ENCODE assay signal across 1 cellular context in genomic region chrX:71214604-71215334, GRCh38.
TF ChIP-seq lines count a peak whose summit lies in the region.

No MANE protein-coding gene starts in this region.

TF ChIP-seq in HepG2, 621 proteins besides CTCF, POLR2A, EP300 and RAD21 (continued from another document and continues in another):
- no peak for TF ChIP-seq RFX5 (IDR thresholded peaks at IDR 0.05; ENCODE audit: low read depth, low read length)
- TF ChIP-seq GABPB1 (CRISPR knock-in tag; IDR thresholded peaks at IDR 0.05) = peak; percentile 51; the same call in 1 of the 2 replicates
- TF ChIP-seq AGO2 (optimal IDR thresholded peaks at IDR 0.05; ENCODE audit: low read depth, low read length) = no peak
- TF ChIP-seq ZNF704 (CRISPR knock-in tag; IDR thresholded peaks at IDR 0.05; ENCODE audit: borderline replicate concordance) = no peak
- TF ChIP-seq ATAD3A (CRISPR knock-in tag; IDR thresholded peaks at IDR 0.05) = no peak
- TF ChIP-seq ZBTB8A (CRISPR knock-in tag; IDR thresholded peaks at IDR 0.05; ENCODE audit: borderline replicate concordance, low read depth) = no peak
- TF ChIP-seq SPEN (CRISPR knock-in tag; IDR thresholded peaks at IDR 0.05; ENCODE audit: low read depth) = no peak
- TF ChIP-seq LCORL (IDR thresholded peaks at IDR 0.05) = no peak
- TF ChIP-seq LCORL (CRISPR knock-in tag; IDR thresholded peaks at IDR 0.05) = 0 out of 2 replicates have a peak, but pooled peaks have one; percentile 59
- no peak for TF ChIP-seq ZFP37 (CRISPR knock-in tag; IDR thresholded peaks at IDR 0.05; ENCODE audit: borderline replicate concordance)
- TF ChIP-seq ZNF558 (CRISPR knock-in tag; IDR thresholded peaks at IDR 0.05; ENCODE audit: borderline replicate concordance) = no peak
- no peak for TF ChIP-seq ZNF547 (CRISPR knock-in tag; IDR thresholded peaks at IDR 0.05)
- 0 out of 2 replicates have a peak, but pooled peaks have one; percentile 70 for TF ChIP-seq ZNF772 (CRISPR knock-in tag; IDR thresholded peaks at IDR 0.05)
- no peak; the same call in 1 of the 2 replicates for TF ChIP-seq ZNF761 (CRISPR knock-in tag; conservative IDR thresholded peaks at IDR 0.05)
- no peak for TF ChIP-seq CENPX (CRISPR knock-in tag; IDR thresholded peaks at IDR 0.05)
- TF ChIP-seq, protein P1, sequence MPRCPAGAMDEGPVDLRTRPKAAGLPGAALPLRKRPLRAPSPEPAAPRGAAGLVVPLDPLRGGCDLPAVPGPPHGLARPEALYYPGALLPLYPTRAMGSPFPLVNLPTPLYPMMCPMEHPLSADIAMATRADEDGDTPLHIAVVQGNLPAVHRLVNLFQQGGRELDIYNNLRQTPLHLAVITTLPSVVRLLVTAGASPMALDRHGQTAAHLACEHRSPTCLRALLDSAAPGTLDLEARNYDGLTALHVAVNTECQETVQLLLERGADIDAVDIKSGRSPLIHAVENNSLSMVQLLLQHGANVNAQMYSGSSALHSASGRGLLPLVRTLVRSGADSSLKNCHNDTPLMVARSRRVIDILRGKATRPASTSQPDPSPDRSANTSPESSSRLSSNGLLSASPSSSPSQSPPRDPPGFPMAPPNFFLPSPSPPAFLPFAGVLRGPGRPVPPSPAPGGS (CRISPR knock-in tag; IDR thresholded peaks at IDR 0.05) = no peak
- no peak for TF ChIP-seq ZFP36L1 (CRISPR knock-in tag; IDR thresholded peaks at IDR 0.05)
- TF ChIP-seq ZBTB3 (CRISPR knock-in tag; IDR thresholded peaks at IDR 0.05; ENCODE audit: borderline replicate concordance, low read depth) = no peak
- no peak for TF ChIP-seq SNRNP70 (IDR thresholded peaks at IDR 0.05; ENCODE audit: low read depth, low read length)
- no peak for TF ChIP-seq GLI4 (CRISPR knock-in tag; IDR thresholded peaks at IDR 0.05; ENCODE audit: borderline replicate concordance)
- no peak for TF ChIP-seq TRAFD1 (CRISPR knock-in tag; IDR thresholded peaks at IDR 0.05; ENCODE audit: borderline replicate concordance)
- TF ChIP-seq SMAD1 (CRISPR knock-in tag; IDR thresholded peaks at IDR 0.05; ENCODE audit: borderline replicate concordance, low read depth) = no peak
- TF ChIP-seq CENPBD1 (CRISPR knock-in tag; IDR thresholded peaks at IDR 0.05; ENCODE audit: borderline replicate concordance, low read depth) = no peak
- TF ChIP-seq ZNF616 (CRISPR knock-in tag; IDR thresholded peaks at IDR 0.05; ENCODE audit: low read depth) = no peak
- TF ChIP-seq TAF1 (CRISPR knock-in tag; IDR thresholded peaks at IDR 0.05) = peak; percentile 80
- peak; percentile 9; the same call in 1 of the 2 replicates for TF ChIP-seq ELF3 (CRISPR knock-in tag; IDR thresholded peaks at IDR 0.05)
- no peak for TF ChIP-seq KDM2A (CRISPR knock-in tag; IDR thresholded peaks at IDR 0.05; ENCODE audit: borderline replicate concordance, low read depth)
- TF ChIP-seq MED1 (CRISPR knock-in tag; IDR thresholded peaks at IDR 0.05) = peak; percentile 77
- TF ChIP-seq KMT2B (CRISPR knock-in tag; IDR thresholded peaks at IDR 0.05) = no peak; the same call in 1 of the 2 replicates
- peak; percentile 68; the same call in 1 of the 2 replicates for TF ChIP-seq ZSCAN31 (CRISPR knock-in tag; IDR thresholded peaks at IDR 0.05; ENCODE audit: low read depth)
- TF ChIP-seq, protein P2, sequence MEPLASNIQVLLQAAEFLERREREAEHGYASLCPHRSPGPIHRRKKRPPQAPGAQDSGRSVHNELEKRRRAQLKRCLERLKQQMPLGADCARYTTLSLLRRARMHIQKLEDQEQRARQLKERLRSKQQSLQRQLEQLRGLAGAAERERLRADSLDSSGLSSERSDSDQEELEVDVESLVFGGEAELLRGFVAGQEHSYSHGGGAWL (CRISPR knock-in tag; IDR thresholded peaks at IDR 0.05) = no peak
- no peak for TF ChIP-seq RORA (CRISPR knock-in tag; IDR thresholded peaks at IDR 0.05)
- TF ChIP-seq RBAK (CRISPR knock-in tag; IDR thresholded peaks at IDR 0.05) = no peak
- no peak for TF ChIP-seq MIER2 (CRISPR knock-in tag; IDR thresholded peaks at IDR 0.05)
- no peak for TF ChIP-seq ZIK1 (CRISPR knock-in tag; IDR thresholded peaks at IDR 0.05; ENCODE audit: borderline replicate concordance, low read depth)
- TF ChIP-seq SOX13 (IDR thresholded peaks at IDR 0.05) = no peak
- TF ChIP-seq SOX13 (CRISPR knock-in tag; conservative IDR thresholded peaks at IDR 0.05 in 1 of 2, IDR thresholded peaks at IDR 0.05 in 1 of 2) = peak in 1 of 2 experiments; percentile 38; a peak in 2 of 4 replicates
- TF ChIP-seq REST (IDR thresholded peaks at IDR 0.05; ENCODE audit: borderline replicate concordance in 1 of 2, low read depth in 1 of 2, low read length in 2 of 2) = peak in 1 of 2 experiments; percentile 32; a peak in 1 of 4 replicates
- TF ChIP-seq MIER3 (CRISPR knock-in tag; IDR thresholded peaks at IDR 0.05; ENCODE audit: borderline replicate concordance) = peak; percentile 75; the same call in 1 of the 2 replicates
- no peak for TF ChIP-seq KLF15 (CRISPR knock-in tag; IDR thresholded peaks at IDR 0.05; ENCODE audit: borderline replicate concordance)
- TF ChIP-seq ZNF691 (CRISPR knock-in tag; IDR thresholded peaks at IDR 0.05; ENCODE audit: borderline replicate concordance, low read depth) = peak; percentile 39; the same call in 1 of the 2 replicates
- peak; percentile 57 for TF ChIP-seq FOXA3 (CRISPR knock-in tag; IDR thresholded peaks at IDR 0.05)
- TF ChIP-seq ZNF34 (CRISPR knock-in tag; IDR thresholded peaks at IDR 0.05; ENCODE audit: borderline replicate concordance) = no peak
- no peak for TF ChIP-seq SOX6 (IDR thresholded peaks at IDR 0.05)
- TF ChIP-seq SOX6 (CRISPR knock-in tag; IDR thresholded peaks at IDR 0.05) = 0 out of 2 replicates have a peak, but pooled peaks have one; percentile 18
- TF ChIP-seq, protein P3, sequence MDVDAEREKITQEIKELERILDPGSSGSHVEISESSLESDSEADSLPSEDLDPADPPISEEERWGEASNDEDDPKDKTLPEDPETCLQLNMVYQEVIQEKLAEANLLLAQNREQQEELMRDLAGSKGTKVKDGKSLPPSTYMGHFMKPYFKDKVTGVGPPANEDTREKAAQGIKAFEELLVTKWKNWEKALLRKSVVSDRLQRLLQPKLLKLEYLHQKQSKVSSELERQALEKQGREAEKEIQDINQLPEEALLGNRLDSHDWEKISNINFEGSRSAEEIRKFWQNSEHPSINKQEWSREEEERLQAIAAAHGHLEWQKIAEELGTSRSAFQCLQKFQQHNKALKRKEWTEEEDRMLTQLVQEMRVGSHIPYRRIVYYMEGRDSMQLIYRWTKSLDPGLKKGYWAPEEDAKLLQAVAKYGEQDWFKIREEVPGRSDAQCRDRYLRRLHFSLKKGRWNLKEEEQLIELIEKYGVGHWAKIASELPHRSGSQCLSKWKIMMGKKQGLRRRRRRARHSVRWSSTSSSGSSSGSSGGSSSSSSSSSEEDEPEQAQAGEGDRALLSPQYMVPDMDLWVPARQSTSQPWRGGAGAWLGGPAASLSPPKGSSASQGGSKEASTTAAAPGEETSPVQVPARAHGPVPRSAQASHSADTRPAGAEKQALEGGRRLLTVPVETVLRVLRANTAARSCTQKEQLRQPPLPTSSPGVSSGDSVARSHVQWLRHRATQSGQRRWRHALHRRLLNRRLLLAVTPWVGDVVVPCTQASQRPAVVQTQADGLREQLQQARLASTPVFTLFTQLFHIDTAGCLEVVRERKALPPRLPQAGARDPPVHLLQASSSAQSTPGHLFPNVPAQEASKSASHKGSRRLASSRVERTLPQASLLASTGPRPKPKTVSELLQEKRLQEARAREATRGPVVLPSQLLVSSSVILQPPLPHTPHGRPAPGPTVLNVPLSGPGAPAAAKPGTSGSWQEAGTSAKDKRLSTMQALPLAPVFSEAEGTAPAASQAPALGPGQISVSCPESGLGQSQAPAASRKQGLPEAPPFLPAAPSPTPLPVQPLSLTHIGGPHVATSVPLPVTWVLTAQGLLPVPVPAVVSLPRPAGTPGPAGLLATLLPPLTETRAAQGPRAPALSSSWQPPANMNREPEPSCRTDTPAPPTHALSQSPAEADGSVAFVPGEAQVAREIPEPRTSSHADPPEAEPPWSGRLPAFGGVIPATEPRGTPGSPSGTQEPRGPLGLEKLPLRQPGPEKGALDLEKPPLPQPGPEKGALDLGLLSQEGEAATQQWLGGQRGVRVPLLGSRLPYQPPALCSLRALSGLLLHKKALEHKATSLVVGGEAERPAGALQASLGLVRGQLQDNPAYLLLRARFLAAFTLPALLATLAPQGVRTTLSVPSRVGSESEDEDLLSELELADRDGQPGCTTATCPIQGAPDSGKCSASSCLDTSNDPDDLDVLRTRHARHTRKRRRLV (CRISPR knock-in tag; IDR thresholded peaks at IDR 0.05) = no peak
- TF ChIP-seq, protein P4, sequence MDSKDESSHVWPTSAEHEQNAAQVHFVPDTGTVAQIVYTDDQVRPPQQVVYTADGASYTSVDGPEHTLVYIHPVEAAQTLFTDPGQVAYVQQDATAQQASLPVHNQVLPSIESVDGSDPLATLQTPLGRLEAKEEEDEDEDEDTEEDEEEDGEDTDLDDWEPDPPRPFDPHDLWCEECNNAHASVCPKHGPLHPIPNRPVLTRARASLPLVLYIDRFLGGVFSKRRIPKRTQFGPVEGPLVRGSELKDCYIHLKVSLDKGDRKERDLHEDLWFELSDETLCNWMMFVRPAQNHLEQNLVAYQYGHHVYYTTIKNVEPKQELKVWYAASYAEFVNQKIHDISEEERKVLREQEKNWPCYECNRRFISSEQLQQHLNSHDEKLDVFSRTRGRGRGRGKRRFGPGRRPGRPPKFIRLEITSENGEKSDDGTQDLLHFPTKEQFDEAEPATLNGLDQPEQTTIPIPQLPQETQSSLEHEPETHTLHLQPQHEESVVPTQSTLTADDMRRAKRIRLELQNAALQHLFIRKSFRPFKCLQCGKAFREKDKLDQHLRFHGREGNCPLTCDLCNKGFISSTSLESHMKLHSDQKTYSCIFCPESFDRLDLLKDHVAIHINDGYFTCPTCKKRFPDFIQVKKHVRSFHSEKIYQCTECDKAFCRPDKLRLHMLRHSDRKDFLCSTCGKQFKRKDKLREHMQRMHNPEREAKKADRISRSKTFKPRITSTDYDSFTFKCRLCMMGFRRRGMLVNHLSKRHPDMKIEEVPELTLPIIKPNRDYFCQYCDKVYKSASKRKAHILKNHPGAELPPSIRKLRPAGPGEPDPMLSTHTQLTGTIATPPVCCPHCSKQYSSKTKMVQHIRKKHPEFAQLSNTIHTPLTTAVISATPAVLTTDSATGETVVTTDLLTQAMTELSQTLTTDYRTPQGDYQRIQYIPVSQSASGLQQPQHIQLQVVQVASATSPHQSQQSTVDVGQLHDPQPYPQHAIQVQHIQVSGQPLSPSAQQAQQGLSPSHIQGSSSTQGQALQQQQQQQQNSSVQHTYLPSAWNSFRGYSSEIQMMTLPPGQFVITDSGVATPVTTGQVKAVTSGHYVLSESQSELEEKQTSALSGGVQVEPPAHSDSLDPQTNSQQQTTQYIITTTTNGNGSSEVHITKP (CRISPR knock-in tag; IDR thresholded peaks at IDR 0.05; ENCODE audit: low read depth) = 0 out of 2 replicates have a peak, but pooled peaks have one; percentile 29
- no peak for TF ChIP-seq GATAD2A (CRISPR knock-in tag; IDR thresholded peaks at IDR 0.05)
- TF ChIP-seq ZNF382 (CRISPR knock-in tag; IDR thresholded peaks at IDR 0.05; ENCODE audit: borderline replicate concordance) = no peak
- no peak for TF ChIP-seq ZNF296 (CRISPR knock-in tag; conservative IDR thresholded peaks at IDR 0.05)
